8 cellular contexts compared by ENCODE assay signal in the genomic region with DNA sequence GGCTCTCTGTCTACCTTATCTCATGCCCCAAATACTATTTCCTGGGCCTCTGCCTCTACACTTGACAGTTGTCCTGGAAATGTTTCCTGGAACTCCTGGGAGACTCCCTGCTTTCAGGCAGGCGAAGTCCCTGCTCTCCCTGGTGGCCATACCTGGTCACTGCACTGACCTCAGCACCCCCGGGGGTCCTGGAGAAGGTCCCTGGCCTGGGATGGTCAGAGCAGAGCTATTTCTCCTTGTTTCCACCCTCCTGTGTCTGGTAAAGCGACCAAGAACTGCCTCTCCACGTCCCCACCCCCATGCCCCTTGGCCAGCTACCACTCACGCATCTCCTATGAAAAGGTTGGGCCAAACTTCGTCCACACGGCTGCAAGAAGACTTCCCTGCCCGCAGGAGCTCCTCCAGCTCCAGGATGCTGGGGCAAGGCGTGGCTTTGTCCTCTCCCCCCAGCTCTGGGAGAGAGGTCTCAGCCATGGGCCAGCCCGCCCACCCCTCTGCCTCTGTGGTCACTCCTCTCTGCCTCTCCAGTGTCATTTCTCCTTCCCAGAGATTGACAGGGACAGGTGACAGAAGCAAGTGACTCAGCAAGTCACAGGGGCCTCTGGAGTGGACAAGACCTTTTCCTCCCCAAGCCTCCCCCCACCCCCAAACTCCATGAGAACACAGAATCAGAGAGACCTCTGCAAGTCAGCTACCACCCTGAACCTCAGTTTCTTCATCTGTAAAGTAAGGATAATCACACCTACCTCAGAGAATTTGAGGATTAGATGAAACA. TPM values are rescaled to one million over a fixed set of nuclear protein-coding genes. Genes with fewer than 3 reads are reported as not detected.
DNase-seq lines count a peak whose midpoint lies in the region; ATAC-seq and TF ChIP-seq lines count a peak whose summit lies in the region.

No MANE protein-coding gene starts in this region.

- peak overlapping the region; percentile 12 for H3K27ac ChIP-seq in suprapubic skin

- peaks cover 28% of the 10 kb centered on the region for H3K4me1 ChIP-seq in suprapubic skin

- CTCF ChIA-PET in T-cell (lab: Charles Lee): interaction anchor here in 1 of 2 donors (0.6 to 0.9 kb wide), 2 partner anchors 11 to 929 kb away, joined by 3 to 4 read pairs; no protein-coding TSS in a partner anchor

- H3K36me3 ChIP-seq in suprapubic skin: no peaks in the 10 kb centered on the region

- H3K27me3 Mint-ChIP-seq in T-cell: no peaks in the 10 kb centered on the region

- H3K4me3 ChIP-seq in suprapubic skin: no peak overlapping the region

- H3K4me3 Mint-ChIP-seq in T-cell: peak overlapping the region in 2 of 3 donors; percentile 25 to 98

- TF ChIP-seq CTCF in GM10266 (IDR thresholded peaks at IDR 0.05; ENCODE audit: control insufficient read depth, insufficient read depth, low read depth, missing control alignments): peak; percentile 49
- peak in 1 of 2 donors; percentile 42 for TF ChIP-seq CTCF in suprapubic skin (IDR thresholded peaks at IDR 0.05)

- peak overlapping the region; percentile 91 for H3K27ac Mint-ChIP-seq in T-cell

- peaks cover 33 to 44% (median 35%) of the 10 kb centered on the region in 3 donors for H3K4me1 Mint-ChIP-seq in T-cell

- H3K27me3 ChIP-seq in suprapubic skin: no peaks in the 10 kb centered on the region

- DNase-seq in ACHN: peak; percentile 55
- no peak for DNase-seq in GM10266 (ENCODE audit: extremely low spot score)
- no peak for DNase-seq in T-cell
- DNase-seq in glomerular visceral epithelial cell (ENCODE audit: extremely low spot score): peak; percentile 30
- peak; percentile 59 to 70 for DNase-seq in suprapubic skin (ENCODE audit: low spot score in 2 of 2)
- DNase-seq in stimulated activated naive CD4-positive, alpha-beta T cell treated with Interleukin-2 at 50 U/mL for 16 hours (lab: John Stamatoyannopoulos, UW): no peak

- in situ Hi-C loops in ACHN (cut with HindIII; ENCODE audit: low pct_ligation_motif_present, low pct_unique_long_range_greater_than_20kb, low sequenced_read_pairs): no loop called here

- 75% methylated on average over 10 of the region's 10 CpGs for WGBS in suprapubic skin

- no peak for TF ChIP-seq POLR2A in suprapubic skin (IDR thresholded peaks at IDR 0.05)

- no peaks in the 10 kb centered on the region for H3K9me3 ChIP-seq in suprapubic skin

- TF ChIP-seq EP300 in suprapubic skin (IDR thresholded peaks at IDR 0.05): no peak

- POLR2A ChIA-PET in T-cell (lab: Charles Lee): interaction anchor here in 1 of 2 donors (0.6 kb wide), 2 partner anchors 68 to 983 kb away, joined by 3 to 4 read pairs; no protein-coding TSS in a partner anchor

- H3K36me3 Mint-ChIP-seq in T-cell: no peaks in the 10 kb centered on the region

- H3K9me3 Mint-ChIP-seq in T-cell: peaks cover 0 to 3% (median 0%) of the 10 kb centered on the region in 3 donors

- ATAC-seq in T-cell (replicated peaks in 1 of 4): no peak
- no peak for ATAC-seq in HG02885 (IDR thresholded peaks at IDR 0.05; ENCODE audit: poor library complexity, unreplicated experiment)
- ATAC-seq in esophagus mucosa: no peak

RNA-seq across cellular contexts. Expression of gene SAMD8, which starts 2.6 kb away (rescaled TPM):
- 10 to 100 TPM; 15.6 to 28.1 (median 16.1) TPM for total RNA-seq in T-cell
- 10 to 100 TPM; 20.3 to 29.1 (median 22.8) TPM for total RNA-seq in suprapubic skin
- 29.6 TPM for total RNA-seq in esophagus mucosa

Comparison
In these comparisons a context has a peak if more than half of its experiments do, and no peak if none do; other contexts are left out.
1. DNase-seq: peak in ACHN (single experiment), glomerular visceral epithelial cell (single experiment) and suprapubic skin (2 of 2); none in GM10266 (single experiment), T-cell (0 of 34) and stimulated activated naive CD4-positive, alpha-beta T cell treated with Interleukin-2 at 50 U/mL for 16 hours (single experiment).